In genomic region chr1:29249170-29249691, GRCh38 we compare ENCODE assay signal across 13 cellular contexts. TPM values are rescaled to one million over a fixed set of nuclear protein-coding genes. Genes with fewer than 3 reads are reported as not detected.
DNase-seq lines count a peak whose midpoint lies in the region; ATAC-seq and TF ChIP-seq lines count a peak whose summit lies in the region.
"Had no signal": no experiment of that assay in that cellular context is flagged by ENCODE, and none has a peak within 500 bp of the region (broad histone marks: within the 10 kb centered on the region; RNA-seq: fewer than 3 reads in every experiment).

No MANE protein-coding gene starts in this region.

- DNase-seq in AG20443 (ENCODE audit: low spot score) (peak; percentile 24), left lung (no peak), GF-D8 (lab: John Stamatoyannopoulos, UW) (no peak)
- DNase-seq in activated CD4-positive, CD25-positive, alpha-beta regulatory T cell (lab: John Stamatoyannopoulos, UW) = no peak
- no peak for DNase-seq in activated CD8-positive, alpha-beta T cell treated with anti-CD3 and anti-CD28 coated beads, Interleukin-2, amount 10 ng/mL, durations not matched to agents 7 days and 5 days
- DNase-seq: naive B cell, NCI-H1694 had no signal

- H3K27ac Mint-ChIP-seq in brain = peak overlapping the region in 3 of 5 experiments; percentile 14 to 77 (median 70)
- no peak overlapping the region for H3K27ac Mint-ChIP-seq in activated CD8-positive, alpha-beta T cell treated with anti-CD3 and anti-CD28 coated beads, Interleukin-2, amount 10 ng/mL, durations not matched to agents 7 days and 5 days
- H3K27ac Mint-ChIP-seq: activated T-helper 1 cell treated with anti-CD3 and anti-CD28 coated beads, Interleukin-12 subunit alpha, Interleukin-12 subunit beta, Interleukin-2, Interleukin-4 antibody, amounts not matched to agents 30 ng/mL and 10 ng/mL and 1 ng/mL, durations not matched to agents 14 hours and 24 hours and 36 hours; naive B cell; stimulated activated memory B cell treated with anti-CD40 and anti-IgM and Interleukin-4, amounts not matched to agents 10 μg/mL and 1 μg/mL and 100 μg/mL, for 72 hours had no signal

- no peaks in the 10 kb centered on the region for H3K36me3 Mint-ChIP-seq in brain
- H3K36me3 Mint-ChIP-seq in activated CD8-positive, alpha-beta T cell treated with anti-CD3 and anti-CD28 coated beads, Interleukin-2, amount 10 ng/mL, durations not matched to agents 7 days and 5 days (ENCODE audit: low read depth) = no peaks in the 10 kb centered on the region
- H3K36me3 Mint-ChIP-seq: naive B cell; stimulated activated memory B cell treated with anti-CD40 and anti-IgM and Interleukin-4, amounts not matched to agents 10 μg/mL and 1 μg/mL and 100 μg/mL, for 72 hours had no signal

- no peak overlapping the region for H3K27ac ChIP-seq in left lung
- H3K27ac ChIP-seq: BLaER1 had no signal

- no peak for TF ChIP-seq RAD21 in Ishikawa (IDR thresholded peaks at IDR 0.05; ENCODE audit: low read depth)

- H3K36me3 ChIP-seq in left lung = no peaks in the 10 kb centered on the region
- H3K36me3 ChIP-seq: BLaER1 had no signal

- CTCF ChIA-PET in activated CD8-positive, alpha-beta T cell treated with anti-CD3 and anti-CD28 coated beads, Interleukin-2, amount 10 ng/mL, durations not matched to agents 7 days and 5 days (lab: Charles Lee) = no interaction called here

- intact Hi-C loops in left lung (cut with DNase I) = no loop called here

- peak overlapping the region in 1 of 5 experiments; percentile 58 for H3K4me3 Mint-ChIP-seq in brain
- H3K4me3 Mint-ChIP-seq in activated CD8-positive, alpha-beta T cell treated with anti-CD3 and anti-CD28 coated beads, Interleukin-2, amount 10 ng/mL, durations not matched to agents 7 days and 5 days = no peak overlapping the region
- H3K4me3 Mint-ChIP-seq: activated T-helper 1 cell treated with anti-CD3 and anti-CD28 coated beads, Interleukin-12 subunit alpha, Interleukin-12 subunit beta, Interleukin-2, Interleukin-4 antibody, amounts not matched to agents 30 ng/mL and 10 ng/mL and 1 ng/mL, durations not matched to agents 14 hours and 24 hours and 36 hours; stimulated activated memory B cell treated with anti-CD40 and anti-IgM and Interleukin-4, amounts not matched to agents 10 μg/mL and 1 μg/mL and 100 μg/mL, for 72 hours had no signal

- no peaks in the 10 kb centered on the region for H3K9me3 Mint-ChIP-seq in brain
- no peaks in the 10 kb centered on the region for H3K9me3 Mint-ChIP-seq in activated CD8-positive, alpha-beta T cell treated with anti-CD3 and anti-CD28 coated beads, Interleukin-2, amount 10 ng/mL, durations not matched to agents 7 days and 5 days (ENCODE audit: insufficient read depth)
- H3K9me3 Mint-ChIP-seq: activated T-helper 1 cell treated with anti-CD3 and anti-CD28 coated beads, Interleukin-12 subunit alpha, Interleukin-12 subunit beta, Interleukin-2, Interleukin-4 antibody, amounts not matched to agents 30 ng/mL and 10 ng/mL and 1 ng/mL, durations not matched to agents 14 hours and 24 hours and 36 hours; naive B cell; stimulated activated memory B cell treated with anti-CD40 and anti-IgM and Interleukin-4, amounts not matched to agents 10 μg/mL and 1 μg/mL and 100 μg/mL, for 72 hours had no signal

- no peaks in the 10 kb centered on the region for H3K9me3 ChIP-seq in left lung
- H3K9me3 ChIP-seq: BLaER1 had no signal

- H3K27me3 Mint-ChIP-seq in brain = peaks cover 7% of the 10 kb centered on the region
- H3K27me3 Mint-ChIP-seq in activated CD8-positive, alpha-beta T cell treated with anti-CD3 and anti-CD28 coated beads, Interleukin-2, amount 10 ng/mL, durations not matched to agents 7 days and 5 days (ENCODE audit: low read depth) = no peaks in the 10 kb centered on the region

- TF ChIP-seq CTCF in brain (conservative IDR thresholded peaks at IDR 0.05) = no peak
- no peak for TF ChIP-seq CTCF in left lung (IDR thresholded peaks at IDR 0.05)

- H3K4me1 Mint-ChIP-seq in brain = peaks cover 39% of the 10 kb centered on the region
- H3K4me1 Mint-ChIP-seq in activated CD8-positive, alpha-beta T cell treated with anti-CD3 and anti-CD28 coated beads, Interleukin-2, amount 10 ng/mL, durations not matched to agents 7 days and 5 days (ENCODE audit: low read depth) = no peaks in the 10 kb centered on the region
- H3K4me1 Mint-ChIP-seq: naive B cell; stimulated activated memory B cell treated with anti-CD40 and anti-IgM and Interleukin-4, amounts not matched to agents 10 μg/mL and 1 μg/mL and 100 μg/mL, for 72 hours had no signal

- no peak overlapping the region for H3K4me3 ChIP-seq in left lung
- H3K4me3 ChIP-seq: BLaER1 had no signal

- no peaks in the 10 kb centered on the region for H3K27me3 ChIP-seq in left lung
- H3K27me3 ChIP-seq: BLaER1 had no signal

- peaks cover 0 to 5% of the 10 kb centered on the region in 2 donors for H3K4me1 ChIP-seq in left lung

- POLR2A ChIA-PET in activated CD8-positive, alpha-beta T cell treated with anti-CD3 and anti-CD28 coated beads, Interleukin-2, amount 10 ng/mL, durations not matched to agents 7 days and 5 days (lab: Charles Lee) = no interaction called here

- ATAC-seq in left lung = peak; percentile 37
- ATAC-seq in GM21447 (IDR thresholded peaks at IDR 0.05; ENCODE audit: unreplicated experiment) = no peak
- ATAC-seq in activated CD8-positive, alpha-beta T cell treated with anti-CD3 and anti-CD28 coated beads, Interleukin-2, amount 10 ng/mL, durations not matched to agents 7 days and 5 days = no peak
- ATAC-seq: stimulated activated memory B cell treated with anti-CD40 and anti-IgM and Interleukin-4, amounts not matched to agents 10 μg/mL and 1 μg/mL and 100 μg/mL, for 72 hours had no signal

- no peak for TF ChIP-seq EP300 in Ishikawa (IDR thresholded peaks at IDR 0.05; ENCODE audit: borderline replicate concordance)

TF ChIP-seq in Ishikawa, 13 proteins besides CTCF, POLR2A, EP300 and RAD21:
- TF ChIP-seq REST (IDR thresholded peaks at IDR 0.05; ENCODE audit: low read depth) (no peak), TEAD4 (IDR thresholded peaks at IDR 0.05) (no peak), USF1 (IDR thresholded peaks at IDR 0.05) (no peak), ZBTB7A (IDR thresholded peaks at IDR 0.05; ENCODE audit: low read depth) (0 out of 2 replicates have a peak, but pooled peaks have one; percentile 73), CREB1 (IDR thresholded peaks at IDR 0.05; ENCODE audit: low read depth) (no peak)

RNA-seq across cellular contexts. Expression of gene PTPRU, which starts 12.9 kb away (rescaled TPM):
- 10.6 TPM for polyA plus RNA-seq in brain (ENCODE audit: insufficient read depth, low read depth, low replicate concordance)
- total RNA-seq in left lung = 10 to 100 TPM; 28.8 to 45.4 TPM
- under 1 TPM in 1 of 2 experiments, not detected in 1; 0.13 TPM for total RNA-seq in activated CD8-positive, alpha-beta T cell treated with anti-CD3 and anti-CD28 coated beads, Interleukin-2, amount 10 ng/mL, durations not matched to agents 7 days and 5 days

RNA-seq across cellular contexts. Expression of gene MECR, which starts 18.5 kb away (rescaled TPM):
- 31.1 TPM for polyA plus RNA-seq in brain (ENCODE audit: insufficient read depth, low read depth, low replicate concordance)
- 10 to 100 TPM; 19.2 to 20.6 TPM for total RNA-seq in left lung
- total RNA-seq in activated CD8-positive, alpha-beta T cell treated with anti-CD3 and anti-CD28 coated beads, Interleukin-2, amount 10 ng/mL, durations not matched to agents 7 days and 5 days = 10 to 100 TPM; 23.5 to 26.4 TPM

Comparison
In these comparisons a context has a peak if more than half of its experiments do, and no peak if none do; other contexts are left out.
1. RNA of gene PTPRU, which starts 12.9 kb away (total RNA-seq): 28.8 to 45.4 TPM in left lung; 0.13 TPM in activated CD8-positive, alpha-beta T cell treated with anti-CD3 and anti-CD28 coated beads, Interleukin-2, amount 10 ng/mL, durations not matched to agents 7 days and 5 days; every median in the first group is over 10 times any median in the second.